9 cellular contexts compared by ENCODE assay signal in genomic region chr5:65037845-65038815, GRCh38.
DNase-seq lines count a peak whose midpoint lies in the region; ATAC-seq and TF ChIP-seq lines count a peak whose summit lies in the region.
"Had no signal": no experiment of that assay in that cellular context is flagged by ENCODE, and none has a peak within 500 bp of the region (broad histone marks: within the 10 kb centered on the region; RNA-seq: fewer than 3 reads in every experiment).

No MANE protein-coding gene starts in this region.

- H3K27me3 ChIP-seq in Karpas-422 (ENCODE audit: low read length) (no peaks in the 10 kb centered on the region), mammary epithelial cell (ENCODE audit: insufficient read depth, low read length) (no peaks in the 10 kb centered on the region)

- TF ChIP-seq CTCF in nephron (IDR thresholded peaks at IDR 0.05; ENCODE audit: unreplicated experiment in 3 of 3) = peak in 2 of 3 experiments; percentile 11 to 41
- TF ChIP-seq CTCF in mammary epithelial cell (conservative IDR thresholded peaks at IDR 0.05 in 1 of 2, IDR thresholded peaks at IDR 0.05 in 1 of 2; ENCODE audit: extremely low read depth in 1 of 2, insufficient read depth in 1 of 2, low read depth in 1 of 2, low read length in 2 of 2) = peak in 1 of 2 donors; percentile 33

- H3K9me3 ChIP-seq in Karpas-422 (ENCODE audit: low read length) (no peaks in the 10 kb centered on the region), mammary epithelial cell (replicated peaks; ENCODE audit: insufficient read depth, low read length) (no peaks in the 10 kb centered on the region)

- no peaks in the 10 kb centered on the region for H3K9me2 ChIP-seq in Karpas-422 (replicated peaks; ENCODE audit: insufficient read depth, low read length)

- H3K27me3 Mint-ChIP-seq in nephron (ENCODE audit: low read depth) = peaks cover 3% of the 10 kb centered on the region
- H3K27me3 Mint-ChIP-seq: activated B cell treated with CpG ODN at 0.5 μM for 24 hours had no signal

- DNase-seq in Daoy (ENCODE audit: low read depth) (peak; percentile 22), Karpas-422 (peak; percentile 68), DMS114 treated with DMSO at 0.1 percent for 48 hours (lab: John Stamatoyannopoulos, UW; ENCODE audit: unreplicated experiment) (no peak), cerebellum (ENCODE audit: low spot score) (no peak), mammary epithelial cell (no peak)
- peak; percentile 34 for DNase-seq in central memory CD4-positive, alpha-beta T cell
- DNase-seq: activated B cell treated with CpG ODN at 0.5 μM for 24 hours had no signal

- H3K4me1 ChIP-seq in Karpas-422 (ENCODE audit: low read length) (peaks cover 14% of the 10 kb centered on the region), mammary epithelial cell (ENCODE audit: insufficient read depth, low read length) (peaks cover 15% of the 10 kb centered on the region)

- BruUV-seq in mammary epithelial cell (replicated peaks; lab: Mats Ljungman, UMichigan) = no TSS peak

- intact Hi-C loops in mammary epithelial cell (cut with micrococcal nuclease) = loop anchor here (5.0 kb wide), 1 partner anchor 154 kb away; no protein-coding TSS in a partner anchor

- H3K79me2 ChIP-seq in Karpas-422 (ENCODE audit: low read length) = no peaks in the 10 kb centered on the region
- H3K79me2 ChIP-seq in mammary epithelial cell (ENCODE audit: insufficient read depth, low read length) = no peaks in the 10 kb centered on the region

- 93% methylated on average over 9 of the region's 9 CpGs for WGBS in mammary epithelial cell (ENCODE audit: low coverage, missing lambda C conversion rate)

- no peaks in the 10 kb centered on the region for H3K36me3 Mint-ChIP-seq in nephron (ENCODE audit: low read depth)

- CTCF ChIA-PET in mammary epithelial cell (lab: Charles Lee; ENCODE audit: low non-redundant PET) = no interaction called here

- ATAC-seq in HG03469 (IDR thresholded peaks at IDR 0.05; ENCODE audit: unreplicated experiment) = no peak

- H3K9ac ChIP-seq in Karpas-422 (ENCODE audit: low read length) (no peak overlapping the region), mammary epithelial cell (ENCODE audit: insufficient read depth, low read length) (no peak overlapping the region)

- H3K27ac Mint-ChIP-seq in nephron = peak overlapping the region; percentile 55 to 93 (median 86)
- H3K27ac Mint-ChIP-seq: activated B cell treated with CpG ODN at 0.5 μM for 24 hours had no signal

- H3K36me3 ChIP-seq in Karpas-422 (ENCODE audit: insufficient read depth, low read length) = no peaks in the 10 kb centered on the region
- no peaks in the 10 kb centered on the region for H3K36me3 ChIP-seq in mammary epithelial cell (ENCODE audit: insufficient read depth, low read length)

- H4K20me1 ChIP-seq in Karpas-422 (ENCODE audit: insufficient read depth, low read depth, low read length) = no peaks in the 10 kb centered on the region
- no peaks in the 10 kb centered on the region for H4K20me1 ChIP-seq in mammary epithelial cell (ENCODE audit: insufficient read depth, low read length)

- in situ Hi-C loops in mammary epithelial cell (cut with MboI; ENCODE audit: low sequenced_read_pairs in 2 of 2) = no loop called here

- peaks cover 21% of the 10 kb centered on the region for H3K4me1 Mint-ChIP-seq in nephron

- no peaks in the 10 kb centered on the region for H3K9me3 Mint-ChIP-seq in nephron
- H3K9me3 Mint-ChIP-seq: activated B cell treated with CpG ODN at 0.5 μM for 24 hours had no signal

- H3K4me2 ChIP-seq in Karpas-422 (ENCODE audit: low read depth, low read length, poor library complexity, severe bottlenecking) = no peak overlapping the region
- no peak overlapping the region for H3K4me2 ChIP-seq in mammary epithelial cell (ENCODE audit: insufficient read depth, low read depth, low read length)

- H2AFZ ChIP-seq in Karpas-422 (ENCODE audit: low read length) = peak overlapping the region; percentile 73; the same call in 1 of the 2 replicates
- H2AFZ ChIP-seq in mammary epithelial cell (ENCODE audit: low read depth, low read length) = no peak overlapping the region

- no peak overlapping the region for H3K4me3 ChIP-seq in Karpas-422 (ENCODE audit: low read length)
- H3K4me3 ChIP-seq in mammary epithelial cell (replicated peaks in 1 of 3; ENCODE audit: insufficient read depth in 1 of 3, low read depth in 2 of 3, low read length in 3 of 3) = no peak overlapping the region

- H3K27ac ChIP-seq in Karpas-422 (ENCODE audit: low read length) (no peak overlapping the region), mammary epithelial cell (ENCODE audit: insufficient read depth, low read depth, low read length) (no peak overlapping the region)

- H3K4me3 Mint-ChIP-seq in nephron = peak overlapping the region; percentile 40 to 61 (median 44)

- dilution Hi-C loops in mammary epithelial cell (cut with HindIII; ENCODE audit: low sequenced_read_pairs) = no loop called here

Comparison
In these comparisons a context has a peak if more than half of its experiments do, and no peak if none do; other contexts are left out.
1. DNase-seq: peak in Daoy (single experiment), Karpas-422 (single experiment) and central memory CD4-positive, alpha-beta T cell (single experiment); none in DMS114 treated with DMSO at 0.1 percent for 48 hours (single experiment), cerebellum (single experiment) and mammary epithelial cell (single experiment).